25 cellular contexts compared by ENCODE assay signal in genomic region chr6:110649704-110650103, GRCh38.
"Had no signal": no experiment of that assay in that cellular context is flagged by ENCODE, and none has a peak within 500 bp of the region (broad histone marks: within the 10 kb centered on the region; RNA-seq: fewer than 3 reads in every experiment).

No MANE protein-coding gene starts in this region.

- DNase-seq: activated CD4-positive, alpha-beta memory T cell treated with anti-CD3 and anti-CD28 coated beads, Interleukin-2, amount 10 ng/mL, durations not matched to agents 7 days and 5 days; activated CD4-positive, alpha-beta T cell treated with anti-CD3 and anti-CD28 coated beads for 1 hour; activated CD4-positive, alpha-beta T cell treated with anti-CD3 and anti-CD28 coated beads for 4 hours; activated CD4-positive, alpha-beta T cell treated with anti-CD3 and anti-CD28 coated beads, Interleukin-2, amount 10 ng/mL, durations not matched to agents 7 days and 5 days; activated CD4-positive, alpha-beta T cell treated with anti-CD3 and anti-CD28 coated beads, Interleukin-2, amount 50 U/mL, for 4 hours; activated CD8-positive, alpha-beta memory T cell treated with anti-CD3 and anti-CD28 coated beads, Interleukin-2, amount 50 U/mL, for 48 hours; activated gamma-delta T cell; activated naive CD4-positive, alpha-beta T cell; activated naive CD4-positive, alpha-beta T cell treated with anti-CD3 and anti-CD28 coated beads, Interleukin-2, amount 10 ng/mL, durations not matched to agents 7 days and 5 days; activated naive CD8-positive, alpha-beta T cell treated with anti-CD3 and anti-CD28 coated beads, Interleukin-2, amount 10 ng/mL, durations not matched to agents 7 days and 5 days; activated T-cell treated with anti-CD3 and anti-CD28 coated beads for 4 hours; activated T-cell treated with anti-CD3 and anti-CD28 coated beads, Interleukin-2, amount 50 U/mL, for 24 hours; activated T-cell treated with anti-CD3 and anti-CD28 coated beads, Interleukin-2, amount 50 U/mL, for 72 hours; brain microvascular endothelial cell; caudate nucleus; cerebellar nuclear complex; colonic mucosa; effector memory CD4-positive, alpha-beta T cell; endodermal cell; foreskin fibroblast; head of caudate nucleus; T-helper 2 cell had no signal

- ATAC-seq: activated naive CD4-positive, alpha-beta T cell treated with anti-CD3 and anti-CD28 coated beads, Interleukin-2, amount 50 U/mL, for 72 hours; activated T-cell treated with anti-CD3 and anti-CD28 coated beads, Interleukin-2, amount 50 U/mL, for 72 hours; esophagus mucosa; WTC11 had no signal

- H3K27ac ChIP-seq: brain microvascular endothelial cell, colonic mucosa had no signal

- H3K27me3 ChIP-seq: brain microvascular endothelial cell, colonic mucosa had no signal

- H3K4me3 ChIP-seq: colonic mucosa had no signal

- H3K4me1 ChIP-seq: colonic mucosa had no signal

- H3K9me3 ChIP-seq: colonic mucosa had no signal

- H3K36me3 ChIP-seq: brain microvascular endothelial cell, colonic mucosa had no signal
